In the genomic region with DNA sequence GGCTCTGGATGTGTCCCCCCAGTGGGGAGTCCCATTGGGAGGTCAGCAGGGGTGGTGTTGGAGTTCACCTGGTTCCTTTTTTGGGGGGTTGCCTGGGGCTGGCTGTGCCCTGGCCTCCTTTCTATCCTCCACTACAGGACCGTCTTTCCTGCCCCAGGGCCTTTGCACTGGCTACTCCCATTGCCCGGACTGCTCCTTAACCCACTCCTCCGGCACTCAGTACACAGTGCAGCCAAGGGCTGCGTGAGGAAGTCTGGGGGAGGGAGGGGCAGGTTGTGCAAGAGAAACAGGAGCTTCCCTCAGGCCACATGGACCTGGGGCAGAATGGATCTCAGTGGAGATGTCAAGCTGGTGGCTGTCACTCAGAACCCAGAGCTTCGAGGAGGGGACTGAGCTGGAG, we compare ENCODE assay signal across 20 cellular contexts.
"Had no signal": no experiment of that assay in that cellular context is flagged by ENCODE, and none has a peak within 500 bp of the region (broad histone marks: within the 10 kb centered on the region; RNA-seq: fewer than 3 reads in every experiment).

No MANE protein-coding gene starts in this region.

- H3K4me1 ChIP-seq: heart left ventricle, sigmoid colon, testis, tibial nerve had no signal

- ATAC-seq: esophagus mucosa; heart left ventricle; left colon; left ventricle myocardium superior; stimulated activated naive B cell treated with anti-CD40 and anti-IgM and Interleukin-4, amounts not matched to agents 10 μg/mL and 1 μg/mL and 100 μg/mL, for 72 hours; stimulated activated naive CD8-positive, alpha-beta T cell treated with anti-CD3 and anti-CD28 coated beads, Interleukin-15, amount 100 ng/mL, for 72 hours had no signal

- DNase-seq: effector memory CD4-positive, alpha-beta T cell; heart left ventricle; hippocampal formation; left colon; left ventricle myocardium superior; mesendoderm; naive B cell; sigmoid colon; stimulated activated CD4-positive, alpha-beta T cell treated with anti-CD3 and anti-CD28 coated beads, Interleukin-2, amount 100 ng/mL, for 24 hours; stimulated activated CD4-positive, alpha-beta T cell treated with anti-CD3 and anti-CD28 coated beads, Interleukin-4, amount 100 ng/mL, for 4 hours; stimulated activated naive B cell treated with anti-CD40 and anti-IgM and Interleukin-4, amounts not matched to agents 10 μg/mL and 1 μg/mL and 100 μg/mL, for 72 hours; stimulated activated naive CD8-positive, alpha-beta T cell treated with anti-CD3 and anti-CD28 coated beads, Interleukin-15, amount 100 ng/mL, for 72 hours; testis had no signal

- FAIRE-seq: endometrium, frontal cortex had no signal

- H3K27me3 ChIP-seq: neutrophil, sigmoid colon, testis, tibial nerve had no signal

- H3K36me3 ChIP-seq: heart left ventricle, neutrophil, sigmoid colon, tibial nerve had no signal

- H3K27ac ChIP-seq: heart left ventricle, neutrophil, sigmoid colon, skin epidermis, testis, tibial nerve had no signal

- H3K9me3 ChIP-seq: heart left ventricle, neutrophil, sigmoid colon, testis, tibial nerve had no signal

- H3K4me3 ChIP-seq: heart left ventricle, lung, sigmoid colon, skin epidermis, testis, tibial nerve had no signal
